Comparison of ENCODE assay signal across 25 cellular contexts in genomic region chr10:71052708-71053107, GRCh38.
"Had no signal": no experiment of that assay in that cellular context is flagged by ENCODE, and none has a peak within 500 bp of the region (broad histone marks: within the 10 kb centered on the region; RNA-seq: fewer than 3 reads in every experiment).

No MANE protein-coding gene starts in this region.

- H3K27me3 ChIP-seq: pancreas, sigmoid colon, tibial nerve, vagina had no signal

- H3K4me3 Mint-ChIP-seq: immature natural killer cell; mesothelial cell of epicardium; natural killer cell; nephron progenitor cell; stimulated activated effector memory CD8-positive, alpha-beta T cell treated with anti-CD3 and anti-CD28 coated beads, Interleukin-12 subunit alpha, Interleukin-12 subunit beta, amount 100 ng/mL, for 72 hours; stimulated activated naive CD8-positive, alpha-beta T cell treated with anti-CD3 and anti-CD28 coated beads, Interleukin-15, amount 100 ng/mL, for 72 hours; type B pancreatic cell had no signal

- H3K4me3 ChIP-seq: left ventricle myocardium inferior, lung, pancreas, prostate gland, sigmoid colon, spleen, tibial nerve, vagina had no signal

- H3K4me1 ChIP-seq: left ventricle myocardium inferior, pancreas, prostate gland, sigmoid colon, tibial nerve, vagina had no signal

- H3K27ac ChIP-seq: left ventricle myocardium inferior, pancreas, prostate gland, sigmoid colon, spleen, tibial nerve, vagina had no signal

- H3K27ac Mint-ChIP-seq: immature natural killer cell; mesothelial cell of epicardium; naive B cell; natural killer cell; nephron progenitor cell; stimulated activated effector memory CD8-positive, alpha-beta T cell treated with anti-CD3 and anti-CD28 coated beads, Interleukin-12 subunit alpha, Interleukin-12 subunit beta, amount 100 ng/mL, for 72 hours; stimulated activated naive CD8-positive, alpha-beta T cell treated with anti-CD3 and anti-CD28 coated beads, Interleukin-15, amount 100 ng/mL, for 72 hours; type B pancreatic cell had no signal

- FAIRE-seq: islet of Langerhans, pancreas, small intestine had no signal

- H3K4me1 Mint-ChIP-seq: immature natural killer cell; mesothelial cell of epicardium; naive B cell; natural killer cell; stimulated activated effector memory CD8-positive, alpha-beta T cell treated with anti-CD3 and anti-CD28 coated beads, Interleukin-12 subunit alpha, Interleukin-12 subunit beta, amount 100 ng/mL, for 72 hours; stimulated activated naive CD8-positive, alpha-beta T cell treated with anti-CD3 and anti-CD28 coated beads, Interleukin-15, amount 100 ng/mL, for 72 hours had no signal

- H3K36me3 Mint-ChIP-seq: immature natural killer cell; mesothelial cell of epicardium; naive B cell; natural killer cell; stimulated activated effector memory CD8-positive, alpha-beta T cell treated with anti-CD3 and anti-CD28 coated beads, Interleukin-12 subunit alpha, Interleukin-12 subunit beta, amount 100 ng/mL, for 72 hours; type B pancreatic cell had no signal

- H3K9me3 ChIP-seq: left ventricle myocardium inferior, pancreas, prostate gland, sigmoid colon, spleen, tibial nerve, vagina had no signal

- H3K36me3 ChIP-seq: left ventricle myocardium inferior, pancreas, prostate gland, sigmoid colon, spleen, tibial nerve, vagina had no signal

- ATAC-seq: natural killer cell; right cardiac atrium; stimulated activated effector memory CD8-positive, alpha-beta T cell treated with anti-CD3 and anti-CD28 coated beads, Interleukin-12 subunit alpha, Interleukin-12 subunit beta, amount 100 ng/mL, for 72 hours; stimulated activated naive CD8-positive, alpha-beta T cell treated with anti-CD3 and anti-CD28 coated beads, Interleukin-15, amount 100 ng/mL, for 72 hours had no signal

- DNase-seq: hypothalamus; immature natural killer cell; left ventricle myocardium inferior; mesendoderm; naive B cell; natural killer cell; nephron progenitor cell; nucleus accumbens; retina; sigmoid colon; small intestine; spleen; stimulated activated CD4-positive, alpha-beta T cell treated with anti-CD3 and anti-CD28 coated beads, Interleukin-4, amount 100 ng/mL, for 24 hours; stimulated activated naive CD4-positive, alpha-beta T cell treated with Interleukin-2 at 50 U/mL for 16 hours; stimulated activated naive CD8-positive, alpha-beta T cell treated with anti-CD3 and anti-CD28 coated beads, Interleukin-15, amount 100 ng/mL, for 72 hours had no signal

- H3K9me3 Mint-ChIP-seq: immature natural killer cell; natural killer cell; stimulated activated effector memory CD8-positive, alpha-beta T cell treated with anti-CD3 and anti-CD28 coated beads, Interleukin-12 subunit alpha, Interleukin-12 subunit beta, amount 100 ng/mL, for 72 hours; stimulated activated naive CD8-positive, alpha-beta T cell treated with anti-CD3 and anti-CD28 coated beads, Interleukin-15, amount 100 ng/mL, for 72 hours; type B pancreatic cell had no signal
